14 cellular contexts compared by ENCODE assay signal in genomic region chr21:25107708-25108107, GRCh38.
DNase-seq lines count a peak whose midpoint lies in the region; ATAC-seq, FAIRE-seq and TF ChIP-seq lines count a peak whose summit lies in the region.
"Had no signal": no experiment of that assay in that cellular context is flagged by ENCODE, and none has a peak within 500 bp of the region (broad histone marks: within the 10 kb centered on the region; RNA-seq: fewer than 3 reads in every experiment).

No MANE protein-coding gene starts in this region.

- no peak overlapping the region for H3K4me2 ChIP-seq in HepG2 (ENCODE audit: low read depth, low read length)
- H3K4me2 ChIP-seq: A549 had no signal

- H3K27ac ChIP-seq in HepG2 (ENCODE audit: extremely low read length, insufficient read depth, low read length) (no peak overlapping the region), right lobe of liver (no peak overlapping the region), right atrium auricular region (no peak overlapping the region)
- H3K27ac ChIP-seq: A549, thoracic aorta had no signal

- no peaks in the 10 kb centered on the region for H3K79me2 ChIP-seq in HepG2 (ENCODE audit: insufficient read depth, low read length)

- H4K20me1 ChIP-seq in HepG2 (ENCODE audit: insufficient read depth, low read length): no peaks in the 10 kb centered on the region

- no peaks in the 10 kb centered on the region for H3K36me3 ChIP-seq in HepG2 (replicated peaks in 1 of 2; ENCODE audit: control insufficient read depth in 1 of 2, insufficient read depth in 2 of 2, low read length in 2 of 2)
- no peaks in the 10 kb centered on the region for H3K36me3 ChIP-seq in right lobe of liver
- H3K36me3 ChIP-seq in right atrium auricular region: no peaks in the 10 kb centered on the region
- H3K36me3 ChIP-seq: thoracic aorta had no signal

- peaks cover 89% of the 10 kb centered on the region for H3K9me3 ChIP-seq in HepG2 (ENCODE audit: low read length)
- no peaks in the 10 kb centered on the region for H3K9me3 ChIP-seq in right lobe of liver
- no peaks in the 10 kb centered on the region for H3K9me3 ChIP-seq in right atrium auricular region
- H3K9me3 ChIP-seq: A549, thoracic aorta had no signal

- TF ChIP-seq POLR2A in HepG2 (IDR thresholded peaks at IDR 0.05; ENCODE audit: insufficient read depth in 1 of 2, low read depth in 2 of 2, low read length in 2 of 2) (no peak), right lobe of liver (IDR thresholded peaks at IDR 0.05) (no peak)

- H3K9ac ChIP-seq in HepG2 (ENCODE audit: insufficient read depth, low read depth, low read length): no peak overlapping the region

- intact Hi-C loops in HepG2 (cut with micrococcal nuclease; ENCODE audit: unreplicated experiment) (no loop called here), right lobe of liver (cut with DNase I) (no loop called here)

- in situ Hi-C loops in HepG2 (cut with HindIII; ENCODE audit: extremely low pct_ligation_motif_present, low pct_unique_long_range_greater_than_20kb): no loop called here

- TF ChIP-seq CTCF in HepG2 (CRISPR knock-in tag; IDR thresholded peaks at IDR 0.05) (no peak), right lobe of liver (IDR thresholded peaks at IDR 0.05) (no peak), right atrium auricular region (IDR thresholded peaks at IDR 0.05) (no peak)

- no peak for FAIRE-seq in HepG2 (lab: Jason Lieb, UNC)
- FAIRE-seq: A549 had no signal

- ATAC-seq in HepG2: no peak
- ATAC-seq in right lobe of liver: no peak
- ATAC-seq: A549 had no signal

- DNase-seq in HepG2 (ENCODE audit: low spot score): no peak
- no peak for DNase-seq in right lobe of liver
- peak; percentile 90 for DNase-seq in RPMI7951 (ENCODE audit: low read depth)
- DNase-seq in fibroblast of gingiva (ENCODE audit: low read depth): peak; percentile 37
- DNase-seq in activated CD8-positive, alpha-beta memory T cell treated with anti-CD3 and anti-CD28 coated beads, Interleukin-2, amount 50 U/mL, for 4 hours: no peak
- no peak for DNase-seq in right atrium auricular region (ENCODE audit: low spot score)
- DNase-seq in GDM1 (lab: John Stamatoyannopoulos, UW): no peak
- no peak for DNase-seq in activated CD4-positive, alpha-beta T cell treated with anti-CD3 and anti-CD28 coated beads, Interleukin-2, amount 50 U/mL, for 1 hour
- DNase-seq: activated T-cell treated with anti-CD3 and anti-CD28 coated beads, Interleukin-2, amount 50 U/mL, for 48 hours; DMS153; Karpas-422; NCI-H2171 treated with DMSO at 0.1 percent for 48 hours had no signal

- H3K4me3 ChIP-seq in HepG2 (replicated peaks in 1 of 3; ENCODE audit: insufficient read depth in 1 of 3, low read depth in 2 of 3, low read length in 3 of 3): no peak overlapping the region
- no peak overlapping the region for H3K4me3 ChIP-seq in right lobe of liver
- no peak overlapping the region for H3K4me3 ChIP-seq in right atrium auricular region
- H3K4me3 ChIP-seq: A549, thoracic aorta had no signal

- no peak for TF ChIP-seq RAD21 in HepG2 (CRISPR knock-in tag; IDR thresholded peaks at IDR 0.05)

- CTCF ChIA-PET in HepG2 (lab: Yijun Ruan, JAX; ENCODE audit: low intra/inter-chr PET ratio, low total read pairs): no interaction called here

- no peaks in the 10 kb centered on the region for H3K27me3 ChIP-seq in HepG2 (ENCODE audit: control insufficient read depth in 1 of 2, insufficient read depth in 2 of 2, low read length in 2 of 2)
- no peaks in the 10 kb centered on the region for H3K27me3 ChIP-seq in right lobe of liver
- no peaks in the 10 kb centered on the region for H3K27me3 ChIP-seq in right atrium auricular region

- TF ChIP-seq EP300 in HepG2 (IDR thresholded peaks at IDR 0.05; ENCODE audit: low read depth in 2 of 2, low read length in 2 of 2) (no peak), HepG2 (CRISPR knock-in tag; IDR thresholded peaks at IDR 0.05; ENCODE audit: borderline replicate concordance) (no peak)

- 0% methylated on average over 3 of the region's 3 CpGs for whole genome bisulfite sequencing in HepG2 (ENCODE audit: low lambda C conversion rate)
- 48% methylated on average over 2 of the region's 3 CpGs for WGBS in right lobe of liver (ENCODE audit: insufficient coverage, low coverage, low lambda C conversion rate, missing lambda C conversion rate)

- H3K4me1 ChIP-seq in HepG2 (ENCODE audit: insufficient read depth, low read length): no peaks in the 10 kb centered on the region
- no peaks in the 10 kb centered on the region for H3K4me1 ChIP-seq in right lobe of liver
- no peaks in the 10 kb centered on the region for H3K4me1 ChIP-seq in right atrium auricular region
- H3K4me1 ChIP-seq: A549 had no signal

- BruUV-seq in HepG2 (replicated peaks; lab: Mats Ljungman, UMichigan): no TSS peak

- no peak overlapping the region for H2AFZ ChIP-seq in HepG2 (ENCODE audit: low read length)

- POLR2A ChIA-PET in HepG2 (lab: Yijun Ruan, JAX): no interaction called here

TF ChIP-seq in HepG2, 621 proteins besides CTCF, POLR2A, EP300 and RAD21:
- TF ChIP-seq ZNF343 (CRISPR knock-in tag; IDR thresholded peaks at IDR 0.05): no peak
- TF ChIP-seq ATF7 (IDR thresholded peaks at IDR 0.05): peak; percentile 34; the same call in 1 of the 2 replicates
- no peak for TF ChIP-seq ATF7 (CRISPR knock-in tag; IDR thresholded peaks at IDR 0.05)
TF ChIP-seq in HepG2: peak in this region for 1.

Comparison
In these comparisons a context has a peak if more than half of its experiments do, and no peak if none do; other contexts are left out.
1. DNase-seq: peak in RPMI7951 (single experiment) and fibroblast of gingiva (single experiment); none in HepG2 (single experiment), right lobe of liver (0 of 3), activated CD8-positive, alpha-beta memory T cell treated with anti-CD3 and anti-CD28 coated beads, Interleukin-2, amount 50 U/mL, for 4 hours (single experiment), right atrium auricular region (single experiment), GDM1 (single experiment) and activated CD4-positive, alpha-beta T cell treated with anti-CD3 and anti-CD28 coated beads, Interleukin-2, amount 50 U/mL, for 1 hour (single experiment).